ENCODE assay signal across 10 cellular contexts in the genomic region with DNA sequence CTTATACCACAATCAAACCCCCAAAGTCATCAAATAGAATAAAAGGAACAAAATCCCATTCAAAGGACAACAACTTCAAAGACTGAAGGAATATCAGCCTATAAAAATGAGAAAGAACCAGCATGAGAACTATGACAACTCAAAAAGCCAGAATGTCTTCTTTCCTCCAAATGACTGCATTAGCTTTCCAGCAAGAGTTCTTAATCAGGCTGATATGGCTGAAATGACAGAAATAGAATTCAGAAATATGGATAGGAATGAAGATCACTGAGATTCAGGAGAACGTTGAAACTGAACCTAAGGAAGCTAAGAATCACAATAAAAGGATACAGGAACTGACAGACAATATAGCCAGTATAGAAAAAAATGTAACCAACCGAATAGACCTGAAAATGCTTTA.
ATAC-seq and TF ChIP-seq lines count a peak whose summit lies in the region.
"Had no signal": no experiment of that assay in that cellular context is flagged by ENCODE, and none has a peak within 500 bp of the region (broad histone marks: within the 10 kb centered on the region; RNA-seq: fewer than 3 reads in every experiment).

No MANE protein-coding gene starts in this region.

- H3K4me1 ChIP-seq in HEK293 (ENCODE audit: control insufficient read depth, insufficient read depth, low read length) = no peaks in the 10 kb centered on the region
- H3K4me1 ChIP-seq: A549; BE2C; BLaER1; BLaER1 treated with 17β-estradiol and CSF1 and Interleukin-3, amounts not matched to agents 10 nM and 100 nM had no signal

- ATAC-seq in GM19035 (IDR thresholded peaks at IDR 0.05; ENCODE audit: unreplicated experiment) = no peak
- ATAC-seq: CD8-positive, alpha-beta T cell had no signal

- POLR2A ChIA-PET in HEK293 (lab: Yijun Ruan, JAX) = no interaction called here

- no peaks in the 10 kb centered on the region for H3K36me3 ChIP-seq in HEK293 (ENCODE audit: control insufficient read depth in 2 of 2, insufficient read depth in 1 of 2, low read length in 2 of 2)
- H3K36me3 ChIP-seq: BE2C; BLaER1; BLaER1 treated with 17β-estradiol and CSF1 and Interleukin-3, amounts not matched to agents 10 nM and 100 nM had no signal

- CTCF ChIA-PET in HEK293 (lab: Yijun Ruan, JAX) = interaction anchor here (0.6 to 1.4 kb wide), 2 partner anchors 19 to 55 kb away, joined by 3 to 4 read pairs; no protein-coding TSS in a partner anchor

- no peak overlapping the region for H3K4me3 ChIP-seq in HEK293 (ENCODE audit: low read depth, low read length)
- H3K4me3 ChIP-seq: A549; BLaER1; BLaER1 treated with 17β-estradiol and CSF1 and Interleukin-3, amounts not matched to agents 10 nM and 100 nM had no signal

- no peak overlapping the region for H3K27ac ChIP-seq in HEK293 (ENCODE audit: extremely low read depth, low read depth, low read length)
- H3K27ac ChIP-seq: 22Rv1; A549; BLaER1; BLaER1 treated with 17β-estradiol and CSF1 and Interleukin-3, amounts not matched to agents 10 nM and 100 nM; C4-2B had no signal

- TF ChIP-seq CTCF in HEK293 (tag by site-specific recombination; IDR thresholded peaks at IDR 0.05) = no peak

- no peaks in the 10 kb centered on the region for H3K9me3 ChIP-seq in HEK293 (ENCODE audit: control insufficient read depth, insufficient read depth, low read depth, low read length)
- H3K9me3 ChIP-seq: A549; BE2C; BLaER1; BLaER1 treated with 17β-estradiol and CSF1 and Interleukin-3, amounts not matched to agents 10 nM and 100 nM; Caco-2 had no signal

TF ChIP-seq in HEK293, 187 proteins besides CTCF, POLR2A, EP300 and RAD21:
- TF ChIP-seq ZNF433 (tag by site-specific recombination; IDR thresholded peaks at IDR 0.05; ENCODE audit: low read depth) = peak; percentile 100
- TF ChIP-seq ZBTB17 (tag by site-specific recombination; IDR thresholded peaks at IDR 0.05) = peak; percentile 39; the same call in 1 of the 2 replicates
- no peak for TF ChIP-seq OSR2 (tag by site-specific recombination; IDR thresholded peaks at IDR 0.05)
- no peak for TF ChIP-seq KLF16 (tag by site-specific recombination; IDR thresholded peaks at IDR 0.05)
